8 cellular contexts compared by ENCODE assay signal in the genomic region with DNA sequence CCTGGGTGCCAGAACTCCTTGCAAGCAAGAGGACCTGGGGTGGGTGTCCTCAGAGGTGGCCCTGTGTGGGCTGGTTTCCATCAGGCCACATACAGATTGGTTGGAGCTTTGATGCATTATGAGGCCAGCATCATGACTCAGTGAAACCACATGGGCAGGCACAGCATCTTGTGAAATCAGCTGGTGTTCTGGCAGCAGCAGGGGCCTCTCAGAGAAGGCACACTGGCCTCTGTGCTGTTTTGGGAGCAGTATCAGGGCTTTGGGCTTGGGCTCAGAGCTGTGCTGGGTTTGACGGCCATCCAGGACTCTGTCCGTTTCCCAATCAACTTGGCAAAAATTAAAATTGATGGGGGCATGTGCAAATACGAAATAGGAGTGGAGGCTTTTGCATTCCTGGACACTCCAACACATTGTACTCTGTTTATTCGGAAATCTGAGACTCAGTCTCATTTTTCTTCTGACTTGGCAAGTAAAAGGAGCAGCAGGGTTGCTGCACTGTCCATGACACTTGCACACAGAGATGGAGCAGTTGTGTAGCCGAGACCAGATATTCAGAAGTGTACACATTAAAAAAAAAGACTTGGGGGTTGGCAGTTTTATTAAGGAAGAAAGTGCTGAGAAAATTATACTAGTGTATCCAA.
DNase-seq lines count a peak whose midpoint lies in the region; ATAC-seq and TF ChIP-seq lines count a peak whose summit lies in the region.

No MANE protein-coding gene starts in this region.

- H3K36me3 Mint-ChIP-seq in T-helper 2 cell treated with Interferon-gamma antibody and Interleukin-4, amounts not matched to agents 5 μg/mL and 100 μg/mL, for 36 hours (ENCODE audit: low read depth) = no peaks in the 10 kb centered on the region

- H3K9me3 ChIP-seq in HEK293 (ENCODE audit: control insufficient read depth, insufficient read depth, low read depth, low read length) (no peaks in the 10 kb centered on the region), right cardiac atrium (ENCODE audit: control insufficient read depth, low read length) (no peaks in the 10 kb centered on the region)

- H3K4me3 ChIP-seq in HEK293 (ENCODE audit: low read depth, low read length) = no peak overlapping the region
- H3K4me3 ChIP-seq in right cardiac atrium (ENCODE audit: low read length) = no peak overlapping the region

- no peaks in the 10 kb centered on the region for H3K4me1 Mint-ChIP-seq in T-helper 2 cell treated with Interferon-gamma antibody and Interleukin-4, amounts not matched to agents 5 μg/mL and 100 μg/mL, for 36 hours (ENCODE audit: low read depth)

- H3K27ac ChIP-seq in HEK293 (ENCODE audit: extremely low read depth, low read depth, low read length) = no peak overlapping the region
- peak overlapping the region; percentile 86 for H3K27ac ChIP-seq in right cardiac atrium (ENCODE audit: low read length)

- no peaks in the 10 kb centered on the region for H3K9me3 Mint-ChIP-seq in T-helper 2 cell treated with Interferon-gamma antibody and Interleukin-4, amounts not matched to agents 5 μg/mL and 100 μg/mL, for 36 hours

- WGBS in right cardiac atrium = 58% methylated on average over 5 of the region's 5 CpGs

- CTCF ChIA-PET in HEK293 (lab: Yijun Ruan, JAX) = interaction anchor here (1.5 to 2.0 kb wide), 2 partner anchors 8 to 114 kb away, joined by 5 to 9 read pairs; no protein-coding TSS in a partner anchor
- CTCF ChIA-PET in HEK293T (lab: Yijun Ruan, JAX) = interaction anchor here (1.8 kb wide), 1 partner anchor 8 kb away, joined by 6 read pairs; no protein-coding TSS in a partner anchor

- no peaks in the 10 kb centered on the region for H3K36me3 ChIP-seq in HEK293 (ENCODE audit: control insufficient read depth in 2 of 2, insufficient read depth in 1 of 2, low read length in 2 of 2)

- H3K4me1 ChIP-seq in HEK293 (ENCODE audit: control insufficient read depth, insufficient read depth, low read length) = no peaks in the 10 kb centered on the region
- H3K4me1 ChIP-seq in right cardiac atrium (ENCODE audit: control insufficient read depth, insufficient read depth, low read length) = peaks cover 2% of the 10 kb centered on the region

- no peak overlapping the region for H3K4me3 Mint-ChIP-seq in T-helper 2 cell treated with Interferon-gamma antibody and Interleukin-4, amounts not matched to agents 5 μg/mL and 100 μg/mL, for 36 hours

- ATAC-seq in right cardiac atrium (peak; percentile 95 to 97), HG03521 (IDR thresholded peaks at IDR 0.05; ENCODE audit: unreplicated experiment) (no peak)

- no peaks in the 10 kb centered on the region for H3K27me3 Mint-ChIP-seq in T-helper 2 cell treated with Interferon-gamma antibody and Interleukin-4, amounts not matched to agents 5 μg/mL and 100 μg/mL, for 36 hours (ENCODE audit: low read depth)

- no peak for TF ChIP-seq CTCF in HEK293 (tag by site-specific recombination; IDR thresholded peaks at IDR 0.05)

- H3K27me3 ChIP-seq in right cardiac atrium (ENCODE audit: control insufficient read depth, insufficient read depth) = no peaks in the 10 kb centered on the region

- DNase-seq in astrocyte of the hippocampus (ENCODE audit: low read depth, low spot score) (peak; percentile 77), right cardiac atrium (peak; percentile 87 to 93 (median 87)), stromal cell of bone marrow (ENCODE audit: low read depth) (peak; percentile 97), dermis blood vessel endothelial cell (no peak), HEK293T (ENCODE audit: extremely low spot score) (no peak)
- no peak for DNase-seq in T-helper 2 cell treated with Interferon-gamma antibody and Interleukin-4, amounts not matched to agents 5 μg/mL and 100 μg/mL, for 36 hours (ENCODE audit: low spot score)

- intact Hi-C loops in right cardiac atrium (cut with DNase I) = no loop called here

- no peak overlapping the region for H3K27ac Mint-ChIP-seq in T-helper 2 cell treated with Interferon-gamma antibody and Interleukin-4, amounts not matched to agents 5 μg/mL and 100 μg/mL, for 36 hours

- POLR2A ChIA-PET in HEK293 (lab: Yijun Ruan, JAX) (no interaction called here), HEK293T (lab: Yijun Ruan, JAX) (no interaction called here)

TF ChIP-seq in HEK293, 187 proteins besides CTCF, POLR2A, EP300 and RAD21:
- TF ChIP-seq SP7 (tag by site-specific recombination; IDR thresholded peaks at IDR 0.05) = no peak
- 0 out of 2 replicates have a peak, but pooled peaks have one; percentile 25 for TF ChIP-seq ZNF549 (tag by site-specific recombination; IDR thresholded peaks at IDR 0.05)
- TF ChIP-seq ZNF274 (IDR thresholded peaks at IDR 0.05; ENCODE audit: low read length) = no peak
- TF ChIP-seq ZNF274 (tag by site-specific recombination; IDR thresholded peaks at IDR 0.05; ENCODE audit: borderline replicate concordance) = no peak
- TF ChIP-seq ZIC2 (tag by site-specific recombination; IDR thresholded peaks at IDR 0.05) = peak; percentile 49; the same call in 1 of the 2 replicates

TF ChIP-seq in HEK293T, 16 proteins besides CTCF, POLR2A, EP300 and RAD21:
- TF ChIP-seq FOXA1 (IDR thresholded peaks at IDR 0.05) = no peak
- no peak for TF ChIP-seq SP1 (IDR thresholded peaks at IDR 0.05)
- no peak for TF ChIP-seq BHLHE40 (IDR thresholded peaks at IDR 0.05; ENCODE audit: borderline replicate concordance)
- TF ChIP-seq ZNF384 (IDR thresholded peaks at IDR 0.05) = no peak
- TF ChIP-seq NFRKB (IDR thresholded peaks at IDR 0.05) = no peak
- TF ChIP-seq TARDBP (IDR thresholded peaks at IDR 0.05) = no peak
- TF ChIP-seq SUZ12 (IDR thresholded peaks at IDR 0.05) = no peak
- TF ChIP-seq CTBP1 (IDR thresholded peaks at IDR 0.05; ENCODE audit: borderline replicate concordance) = no peak
- TF ChIP-seq HDGF (IDR thresholded peaks at IDR 0.05; ENCODE audit: borderline replicate concordance) = no peak
- no peak for TF ChIP-seq ELF4 (IDR thresholded peaks at IDR 0.05)
- no peak for TF ChIP-seq L3MBTL2 (conservative IDR thresholded peaks at IDR 0.05)
- no peak for TF ChIP-seq FOXM1 (IDR thresholded peaks at IDR 0.05; ENCODE audit: borderline replicate concordance)
- no peak for TF ChIP-seq ARNT (IDR thresholded peaks at IDR 0.05)
- TF ChIP-seq FOXK2 (IDR thresholded peaks at IDR 0.05) = no peak
- TF ChIP-seq PKNOX1 (IDR thresholded peaks at IDR 0.05) = no peak
- TF ChIP-seq LEF1 (IDR thresholded peaks at IDR 0.05; ENCODE audit: borderline replicate concordance) = no peak

Comparison
In these comparisons a context has a peak if more than half of its experiments do, and no peak if none do; other contexts are left out.
1. DNase-seq: peak in astrocyte of the hippocampus (single experiment), right cardiac atrium (3 of 3) and stromal cell of bone marrow (single experiment); none in dermis blood vessel endothelial cell (single experiment), HEK293T (single experiment) and T-helper 2 cell treated with Interferon-gamma antibody and Interleukin-4, amounts not matched to agents 5 μg/mL and 100 μg/mL, for 36 hours (single experiment).